8 cellular contexts compared by ENCODE assay signal in the genomic region with DNA sequence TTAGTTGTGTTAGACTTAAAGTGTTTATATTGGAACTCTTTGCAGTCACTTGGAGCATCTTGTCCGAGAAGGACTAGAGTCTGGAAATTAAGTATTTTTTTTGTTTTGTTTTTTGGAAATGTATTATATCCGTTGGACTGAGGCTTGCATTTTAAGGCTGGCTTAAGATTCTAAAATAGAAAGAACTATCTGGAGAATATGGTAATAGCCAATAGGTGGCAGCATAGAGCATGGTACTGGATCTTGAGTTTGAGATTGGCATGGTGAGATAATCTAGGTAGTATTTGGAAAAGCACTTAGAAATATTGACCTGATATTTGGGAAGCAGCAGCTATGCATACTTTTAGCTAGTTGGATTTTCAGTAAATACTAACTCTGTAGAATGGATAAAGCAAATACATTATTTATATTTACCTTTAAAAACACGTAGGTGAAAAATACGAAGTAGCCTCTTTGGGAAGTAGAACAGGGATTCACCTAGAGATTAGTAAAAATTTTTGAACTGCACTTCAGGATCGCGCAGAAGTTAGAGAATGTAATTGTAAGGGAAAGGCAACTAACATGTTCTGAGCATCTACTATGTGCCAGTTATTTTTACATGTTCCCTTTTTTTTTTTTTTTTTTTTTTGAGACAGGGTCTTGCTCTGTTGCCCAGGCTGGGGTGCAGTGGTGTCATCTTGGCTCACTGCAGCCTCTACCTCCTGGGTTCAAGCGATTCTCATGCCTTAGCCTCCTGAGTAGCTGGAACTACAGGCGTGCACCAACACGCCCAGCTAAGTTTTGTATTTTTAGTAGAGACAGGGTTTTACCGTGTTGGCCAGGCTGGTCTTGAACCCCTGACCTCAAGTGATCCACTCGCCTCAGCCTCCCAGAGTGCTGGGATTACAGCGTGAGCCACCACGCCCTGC.
DNase-seq lines count a peak whose midpoint lies in the region; ATAC-seq and TF ChIP-seq lines count a peak whose summit lies in the region.

No MANE protein-coding gene starts in this region.

- no peak overlapping the region for H3K27ac Mint-ChIP-seq in memory B cell

- no peak overlapping the region for H3K4me3 ChIP-seq in colonic mucosa

- peaks cover 8% of the 10 kb centered on the region for H3K4me1 ChIP-seq in colonic mucosa

- H3K9me3 Mint-ChIP-seq in memory B cell: no peaks in the 10 kb centered on the region

- intact Hi-C loops in colonic mucosa (cut with DNase I): no loop called here

- peak; percentile 61 for TF ChIP-seq CTCF in GM10266 (IDR thresholded peaks at IDR 0.05; ENCODE audit: control insufficient read depth, insufficient read depth, low read depth, missing control alignments)
- peak; percentile 59 for TF ChIP-seq CTCF in colonic mucosa (IDR thresholded peaks at IDR 0.05)

- DNase-seq in AG08396 (ENCODE audit: low spot score): peak; percentile 26
- peak; percentile 37 for DNase-seq in GM10266 (ENCODE audit: extremely low spot score)
- peak; percentile 20 for DNase-seq in NCI-H748 (lab: John Stamatoyannopoulos, UW; ENCODE audit: unreplicated experiment)
- DNase-seq in colonic mucosa: no peak
- DNase-seq in memory B cell (ENCODE audit: low spot score in 2 of 2): peak; percentile 17 to 37

- H3K4me1 Mint-ChIP-seq in memory B cell: peaks cover 17% of the 10 kb centered on the region

- H3K27ac ChIP-seq in colonic mucosa: no peak overlapping the region

- peaks cover 22% of the 10 kb centered on the region for H3K36me3 Mint-ChIP-seq in memory B cell

- no peak overlapping the region for H3K4me3 Mint-ChIP-seq in memory B cell

- no peaks in the 10 kb centered on the region for H3K36me3 ChIP-seq in colonic mucosa

- H3K9me3 ChIP-seq in colonic mucosa: no peaks in the 10 kb centered on the region

- peak; percentile 34 for ATAC-seq in memory B cell (ENCODE audit: low read depth)
- no peak for ATAC-seq in HG02938 (IDR thresholded peaks at IDR 0.05; ENCODE audit: unreplicated experiment)
- no peak for ATAC-seq in GM21515 (IDR thresholded peaks at IDR 0.05; ENCODE audit: unreplicated experiment)
- ATAC-seq in GM19455 (IDR thresholded peaks at IDR 0.05; ENCODE audit: unreplicated experiment): no peak

- no peaks in the 10 kb centered on the region for H3K27me3 Mint-ChIP-seq in memory B cell

- no peak overlapping the region for H3K9ac ChIP-seq in colonic mucosa (ENCODE audit: low read depth in 2 of 2, low read length in 2 of 2)

- H3K27me3 ChIP-seq in colonic mucosa: no peaks in the 10 kb centered on the region
